Comparison of ENCODE assay signal across 20 cellular contexts in the genomic region with DNA sequence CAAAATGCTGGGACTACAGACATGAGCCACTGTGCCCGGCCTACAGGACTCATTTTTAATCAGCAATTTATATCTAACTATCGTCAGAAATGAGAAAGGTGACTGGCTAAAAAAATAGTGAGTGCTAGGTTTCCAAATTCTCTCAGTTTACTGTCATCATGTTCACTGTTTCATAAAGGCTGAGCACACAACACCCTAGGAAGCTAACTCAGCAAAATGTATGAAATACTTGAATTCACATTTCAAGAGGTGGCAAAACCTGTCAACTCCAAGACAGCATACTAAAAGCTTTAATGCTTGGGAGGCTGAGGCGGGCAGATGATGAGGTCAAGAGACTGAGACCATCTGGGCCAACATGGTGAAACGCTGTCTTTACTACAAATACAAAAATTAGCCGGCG.
"Had no signal": no experiment of that assay in that cellular context is flagged by ENCODE, and none has a peak within 500 bp of the region (broad histone marks: within the 10 kb centered on the region; RNA-seq: fewer than 3 reads in every experiment).

No MANE protein-coding gene starts in this region.

- H3K9me3 ChIP-seq: SK-N-SH had no signal

- ATAC-seq: Panc1, PC-3 had no signal

- DNase-seq: KBM-7, MV-4-11, NCI-H1048, NCI-H1105, NCI-H1417, NCI-H1436 treated with DMSO at 0.1 percent for 48 hours, NCI-H1694, NCI-H187 treated with DMSO at 0.1 percent for 48 hours, NCI-H2029 treated with DMSO at 0.1 percent for 48 hours, NCI-H2171 treated with DMSO at 0.1 percent for 48 hours, NCI-H345, NCI-H446 treated with DMSO at 0.1 percent for 48 hours, NCI-H510A treated with DMSO at 0.1 percent for 48 hours, NCI-H69, NCI-H774, PC-3, SHP77, SK-N-SH had no signal

- H3K27ac ChIP-seq: RWPE1 had no signal

- H3K4me2 ChIP-seq: SK-N-SH had no signal

- H3K9ac ChIP-seq: SK-N-SH had no signal
